ENCODE assay signal across 1 cellular context in genomic region chr6:99521557-99522286, GRCh38.
TF ChIP-seq lines count a peak whose summit lies in the region.

No MANE protein-coding gene starts in this region.

TF ChIP-seq in HCT116, 20 proteins besides CTCF, POLR2A, EP300 and RAD21 (continued from another document):
- TF ChIP-seq, protein P1, sequence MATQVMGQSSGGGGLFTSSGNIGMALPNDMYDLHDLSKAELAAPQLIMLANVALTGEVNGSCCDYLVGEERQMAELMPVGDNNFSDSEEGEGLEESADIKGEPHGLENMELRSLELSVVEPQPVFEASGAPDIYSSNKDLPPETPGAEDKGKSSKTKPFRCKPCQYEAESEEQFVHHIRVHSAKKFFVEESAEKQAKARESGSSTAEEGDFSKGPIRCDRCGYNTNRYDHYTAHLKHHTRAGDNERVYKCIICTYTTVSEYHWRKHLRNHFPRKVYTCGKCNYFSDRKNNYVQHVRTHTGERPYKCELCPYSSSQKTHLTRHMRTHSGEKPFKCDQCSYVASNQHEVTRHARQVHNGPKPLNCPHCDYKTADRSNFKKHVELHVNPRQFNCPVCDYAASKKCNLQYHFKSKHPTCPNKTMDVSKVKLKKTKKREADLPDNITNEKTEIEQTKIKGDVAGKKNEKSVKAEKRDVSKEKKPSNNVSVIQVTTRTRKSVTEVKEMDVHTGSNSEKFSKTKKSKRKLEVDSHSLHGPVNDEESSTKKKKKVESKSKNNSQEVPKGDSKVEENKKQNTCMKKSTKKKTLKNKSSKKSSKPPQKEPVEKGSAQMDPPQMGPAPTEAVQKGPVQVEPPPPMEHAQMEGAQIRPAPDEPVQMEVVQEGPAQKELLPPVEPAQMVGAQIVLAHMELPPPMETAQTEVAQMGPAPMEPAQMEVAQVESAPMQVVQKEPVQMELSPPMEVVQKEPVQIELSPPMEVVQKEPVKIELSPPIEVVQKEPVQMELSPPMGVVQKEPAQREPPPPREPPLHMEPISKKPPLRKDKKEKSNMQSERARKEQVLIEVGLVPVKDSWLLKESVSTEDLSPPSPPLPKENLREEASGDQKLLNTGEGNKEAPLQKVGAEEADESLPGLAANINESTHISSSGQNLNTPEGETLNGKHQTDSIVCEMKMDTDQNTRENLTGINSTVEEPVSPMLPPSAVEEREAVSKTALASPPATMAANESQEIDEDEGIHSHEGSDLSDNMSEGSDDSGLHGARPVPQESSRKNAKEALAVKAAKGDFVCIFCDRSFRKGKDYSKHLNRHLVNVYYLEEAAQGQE (IDR thresholded peaks at IDR 0.05; ENCODE audit: low read depth), result no peak
- TF ChIP-seq ZBTB33 (IDR thresholded peaks at IDR 0.05; ENCODE audit: extremely low read depth, insufficient replicate concordance, low read length) (no peak), POLR2AphosphoS5 (IDR thresholded peaks at IDR 0.05; ENCODE audit: low read depth, low read length) (0 out of 2 replicates have a peak, but pooled peaks have one; percentile 2), EGR1 (IDR thresholded peaks at IDR 0.05; ENCODE audit: low read depth) (0 out of 2 replicates have a peak, but pooled peaks have one; percentile 3), TCF7L2 (IDR thresholded peaks at IDR 0.05; ENCODE audit: borderline replicate concordance, extremely low read depth, insufficient read depth, insufficient read length) (no peak), EZH2 (IDR thresholded peaks at IDR 0.05) (no peak), EZH2phosphoT487 (IDR thresholded peaks at IDR 0.05; ENCODE audit: borderline replicate concordance) (no peak)
